14 cellular contexts compared by ENCODE assay signal in genomic region chr6:130888246-130888645, GRCh38.
"Had no signal": no experiment of that assay in that cellular context is flagged by ENCODE, and none has a peak within 500 bp of the region (broad histone marks: within the 10 kb centered on the region; RNA-seq: fewer than 3 reads in every experiment).

No MANE protein-coding gene starts in this region.

- H3K27me3 ChIP-seq: ascending aorta, suprapubic skin had no signal

- H3K4me2 ChIP-seq: SK-N-SH had no signal

- H3K27ac ChIP-seq: ascending aorta, suprapubic skin had no signal

- H3K9me3 ChIP-seq: ascending aorta, SK-N-SH, suprapubic skin had no signal

- H3K9ac ChIP-seq: SK-N-SH had no signal

- ATAC-seq: natural killer cell treated with Interleukin-12 subunit alpha and Interleukin-12 subunit beta and Interleukin-15 and Interleukin-18, amount 100 ng/mL, for 72 hours had no signal

- H3K4me1 ChIP-seq: ascending aorta, suprapubic skin had no signal

- DNase-seq: activated B cell treated with CpG ODN at 0.5 μM for 24 hours; activated CD4-positive, alpha-beta memory T cell treated with anti-CD3 and anti-CD28 coated beads for 36 hours; activated CD4-positive, alpha-beta T cell treated with anti-CD3 and anti-CD28 coated beads for 4 hours; activated naive CD4-positive, alpha-beta T cell; activated T-cell treated with anti-CD3 and anti-CD28 coated beads for 4 hours; effector memory CD4-positive, alpha-beta T cell; foreskin melanocyte; nucleus accumbens; SK-N-SH; stimulated activated CD8-positive, alpha-beta memory T cell treated with anti-CD3 and anti-CD28 coated beads, Interleukin-4, amount 100 ng/mL, for 48 hours; stimulated activated naive CD4-positive, alpha-beta T cell treated with Interleukin-2 at 50 U/mL for 16 hours had no signal

- H3K4me3 ChIP-seq: ascending aorta, suprapubic skin had no signal
